ENCODE assay signal across 25 cellular contexts in the genomic region with DNA sequence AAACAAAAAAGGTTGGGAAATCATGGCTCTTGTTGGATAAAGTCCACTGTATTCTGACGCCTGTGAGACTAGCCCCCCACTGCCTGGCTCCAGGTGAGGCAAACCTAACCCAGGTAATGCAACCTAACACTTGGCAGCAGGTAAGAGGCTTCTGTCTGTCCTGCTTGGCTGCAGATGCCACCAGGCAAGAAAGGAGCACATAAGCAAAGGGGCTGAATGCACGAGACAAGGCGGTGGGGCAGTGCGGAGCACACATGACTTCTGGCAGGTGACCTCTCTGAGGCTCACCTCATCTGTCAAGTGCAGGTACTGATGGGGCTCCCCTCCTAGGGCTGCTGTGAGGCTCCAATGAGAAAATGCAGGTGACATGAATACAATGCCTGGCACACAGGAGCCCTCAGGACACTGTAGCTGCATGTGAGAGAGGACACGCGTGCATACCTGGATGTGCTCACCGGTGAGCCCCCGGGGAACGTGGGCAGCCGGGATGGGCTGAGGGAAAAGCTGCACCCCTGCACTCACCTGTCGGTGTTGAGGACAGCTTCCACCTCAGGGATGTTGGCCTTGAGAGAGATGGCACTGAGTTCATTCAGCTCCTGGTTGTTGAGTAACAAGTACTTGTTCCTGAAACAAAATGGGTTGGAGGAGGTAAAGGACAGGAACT. TPM values are rescaled to one million over a fixed set of nuclear protein-coding genes. Genes with fewer than 3 reads are reported as not detected.
DNase-seq lines count a peak whose midpoint lies in the region; ATAC-seq and TF ChIP-seq lines count a peak whose summit lies in the region.
"Had no signal": no experiment of that assay in that cellular context is flagged by ENCODE, and none has a peak within 500 bp of the region (broad histone marks: within the 10 kb centered on the region; RNA-seq: fewer than 3 reads in every experiment).

No MANE protein-coding gene starts in this region.

- WGBS in right cardiac atrium = 93% methylated on average over 11 of the region's 11 CpGs
- 74% methylated on average over 11 of the region's 11 CpGs for WGBS in liver

- peaks cover 2% of the 10 kb centered on the region for H3K4me1 ChIP-seq in right cardiac atrium (ENCODE audit: control insufficient read depth, insufficient read depth, low read length)
- H3K4me1 ChIP-seq in liver (ENCODE audit: control insufficient read depth in 4 of 4, insufficient read depth in 4 of 4, low read length in 3 of 4) = peaks cover 13 to 47% (median 38%) of the 10 kb centered on the region in 4 donors
- H3K4me1 ChIP-seq in thoracic aorta (ENCODE audit: control insufficient read depth in 1 of 2, low read depth in 2 of 2) = peaks cover 3 to 18% of the 10 kb centered on the region in 2 donors
- H3K4me1 ChIP-seq: neural progenitor cell, SJSA1, transverse colon had no signal

- intact Hi-C loops in cardiac septum (cut with DNase I) = loop anchor here (5.0 kb wide), 1 partner anchor 137 kb away; a partner anchor contains a TSS
- intact Hi-C loops in right cardiac atrium (cut with DNase I) = no loop called here

- H3K4me3 ChIP-seq in right cardiac atrium (ENCODE audit: low read length) (no peak overlapping the region), liver (ENCODE audit: low read depth in 1 of 3, low read length in 3 of 3) (no peak overlapping the region), thoracic aorta (no peak overlapping the region)
- H3K4me3 ChIP-seq: mucosa of descending colon, neural progenitor cell, SJSA1, transverse colon had no signal

- ATAC-seq in activated CD4-positive, CD25-positive, alpha-beta regulatory T cell treated with anti-CD3 and anti-CD28 coated beads, Interleukin-2, amount 50 U/mL, for 24 hours = no peak
- ATAC-seq in right cardiac atrium (no peak), thoracic aorta (ENCODE audit: insufficient number of reproducible peaks, low FRiP score, low read depth) (no peak), HG02798 (IDR thresholded peaks at IDR 0.05; ENCODE audit: poor library complexity, unreplicated experiment) (no peak)
- ATAC-seq: activated CD4-positive, alpha-beta T cell treated with anti-CD3 and anti-CD28 coated beads for 36 hours; CD8-positive, alpha-beta T cell; mucosa of descending colon; stimulated activated naive CD8-positive, alpha-beta T cell treated with anti-CD3 and anti-CD28 coated beads, Interleukin-15, Interleukin-2, amounts not matched to agents 100 U/mL and 50 U/mL, for 24 hours had no signal

- H3K27me3 ChIP-seq in right cardiac atrium (ENCODE audit: control insufficient read depth, insufficient read depth) (no peaks in the 10 kb centered on the region), liver (ENCODE audit: control insufficient read depth in 4 of 4, insufficient read depth in 4 of 4, low read length in 3 of 4) (no peaks in the 10 kb centered on the region), thoracic aorta (replicated peaks; ENCODE audit: insufficient read depth) (no peaks in the 10 kb centered on the region)
- H3K27me3 ChIP-seq: neural progenitor cell, SJSA1, transverse colon had no signal

- TF ChIP-seq RAD21 in liver (IDR thresholded peaks at IDR 0.05) = no peak

- H3K9ac ChIP-seq in liver (ENCODE audit: low read depth in 1 of 2, low read length in 2 of 2) = no peak overlapping the region
- H3K9ac ChIP-seq: neural progenitor cell had no signal

- no peaks in the 10 kb centered on the region for H3K9me3 ChIP-seq in right cardiac atrium (ENCODE audit: control insufficient read depth, low read length)
- no peaks in the 10 kb centered on the region for H3K9me3 ChIP-seq in liver (ENCODE audit: control insufficient read depth in 4 of 4, low read length in 3 of 4)
- no peaks in the 10 kb centered on the region for H3K9me3 ChIP-seq in thoracic aorta
- H3K9me3 ChIP-seq: mucosa of descending colon, SJSA1, transverse colon had no signal

- DNase-seq in activated CD4-positive, CD25-positive, alpha-beta regulatory T cell treated with anti-CD3 and anti-CD28 coated beads, Interleukin-2, amount 50 U/mL, for 72 hours = peak; percentile 24
- peak; percentile 65 for DNase-seq in cardiac septum (ENCODE audit: low spot score)
- DNase-seq in right cardiac atrium = no peak
- no peak for DNase-seq in thoracic aorta (ENCODE audit: low spot score)
- no peak for DNase-seq in NCI-H2196 (lab: John Stamatoyannopoulos, UW; ENCODE audit: unreplicated experiment)
- DNase-seq: activated CD4-positive, alpha-beta T cell treated with anti-CD3 and anti-CD28 coated beads for 36 hours; DMS53; GF-D8; KBM-7; MM.1S; mucosa of descending colon; NCI-H1417 treated with DMSO at 0.1 percent for 48 hours; NCI-H510A treated with DMSO at 0.1 percent for 48 hours; NK-92 treated with Interleukin-12 subunit alpha and Interleukin-12 subunit beta, amount 100 ng/mL, for 24 hours; stimulated activated CD4-positive, alpha-beta T cell treated with anti-CD3 and anti-CD28 coated beads, Interleukin-4, amount 100 ng/mL, for 1 hour; stimulated activated naive CD8-positive, alpha-beta T cell treated with anti-CD3 and anti-CD28 coated beads, Interleukin-15, Interleukin-2, amounts not matched to agents 100 U/mL and 50 U/mL, for 24 hours; T-helper 1 cell; transverse colon had no signal

- TF ChIP-seq CTCF in liver (IDR thresholded peaks at IDR 0.05; ENCODE audit: low read depth, low read length, missing input control) (no peak), thoracic aorta (IDR thresholded peaks at IDR 0.05) (no peak)

- H3K36me3 ChIP-seq in liver (ENCODE audit: control insufficient read depth in 4 of 4, insufficient read depth in 3 of 4, low read depth in 1 of 4, low read length in 3 of 4) = peaks cover 25 to 54% (median 41%) of the 10 kb centered on the region in 4 donors
- peaks cover 64% of the 10 kb centered on the region for H3K36me3 ChIP-seq in thoracic aorta
- H3K36me3 ChIP-seq: neural progenitor cell had no signal

- H3K27ac ChIP-seq in right cardiac atrium (ENCODE audit: low read length) = no peak overlapping the region
- peak overlapping the region; percentile 37 to 81 for H3K27ac ChIP-seq in liver (ENCODE audit: low read depth in 1 of 2, low read length in 2 of 2)
- H3K27ac ChIP-seq in thoracic aorta = peak overlapping the region; percentile 47 to 77
- H3K27ac ChIP-seq: 22Rv1, neural progenitor cell, SJSA1, transverse colon had no signal

TF ChIP-seq in liver, 16 proteins besides CTCF, POLR2A, EP300 and RAD21:
- TF ChIP-seq YY1 (IDR thresholded peaks at IDR 0.05) (no peak), RXRA (IDR thresholded peaks at IDR 0.05) (peak; percentile 71 to 90)

RNA-seq across cellular contexts. Expression of a gene that starts 54.1 kb away (rescaled TPM):
- total RNA-seq in cardiac septum (238 TPM), right cardiac atrium (100 to 1,000 TPM in 2 of 4 donors, 10 to 100 TPM in 2; 43.3 to 134 (median 99.2) TPM), liver (under 1 TPM; 0.25 to 0.33 TPM), thoracic aorta (under 1 TPM; 0.14 to 0.27 TPM)
- polyA plus RNA-seq in right cardiac atrium (125 TPM), liver (under 1 TPM; 0.12 to 0.24 TPM)
- total RNA-seq: SJSA1 had no signal

RNA-seq across cellular contexts. Expression of a gene that starts 54.2 kb away (rescaled TPM):
- 27.5 TPM for total RNA-seq in cardiac septum
- 10 to 100 TPM; 23.6 to 32.6 (median 26.3) TPM for total RNA-seq in right cardiac atrium
- 37.7 TPM for polyA plus RNA-seq in right cardiac atrium
- 10 to 100 TPM; 20.8 to 38.8 TPM for total RNA-seq in liver
- 10 to 100 TPM; 33.2 to 37.6 TPM for polyA plus RNA-seq in liver
- 10 to 100 TPM; 36.5 to 40.5 TPM for total RNA-seq in thoracic aorta

Comparison
In these comparisons a context has a peak if more than half of its experiments do, and no peak if none do; other contexts are left out.
1. DNase-seq: peak in activated CD4-positive, CD25-positive, alpha-beta regulatory T cell treated with anti-CD3 and anti-CD28 coated beads, Interleukin-2, amount 50 U/mL, for 72 hours (single experiment) and cardiac septum (single experiment); none in right cardiac atrium (0 of 3), thoracic aorta (single experiment) and NCI-H2196 (single experiment).
2. RNA of a gene that starts 54.1 kb away (total RNA-seq): 238 TPM in cardiac septum (single experiment) and 43.3 to 134 TPM in right cardiac atrium; 0.25 to 0.33 TPM in liver and 0.14 to 0.27 TPM in thoracic aorta; every median in the first group is over 10 times any median in the second.